ENCODE assay signal across 15 cellular contexts in genomic region chr1:184422490-184423233, GRCh38. TPM values are rescaled to one million over a fixed set of nuclear protein-coding genes. Genes with fewer than 3 reads are reported as not detected.
DNase-seq lines count a peak whose midpoint lies in the region; ATAC-seq and TF ChIP-seq lines count a peak whose summit lies in the region.
"Had no signal": no experiment of that assay in that cellular context is flagged by ENCODE, and none has a peak within 500 bp of the region (broad histone marks: within the 10 kb centered on the region; RNA-seq: fewer than 3 reads in every experiment).

No MANE protein-coding gene starts in this region.

- H3K27ac ChIP-seq in RWPE2 (ENCODE audit: poor library complexity, severe bottlenecking), result peak overlapping the region; percentile 85
- H3K27ac ChIP-seq in psoas muscle, result peak overlapping the region; percentile 10
- H3K27ac ChIP-seq: BLaER1, RWPE1, SJSA1 had no signal

- peaks cover 3% of the 10 kb centered on the region for H3K27me3 Mint-ChIP-seq in activated CD8-positive, alpha-beta T cell treated with anti-CD3 and anti-CD28 coated beads for 36 hours

- H3K4me3 Mint-ChIP-seq in activated CD8-positive, alpha-beta T cell treated with anti-CD3 and anti-CD28 coated beads for 36 hours, result no peak overlapping the region

- TF ChIP-seq CTCF in RWPE2 (IDR thresholded peaks at IDR 0.05; ENCODE audit: poor library complexity, severe bottlenecking) (no peak), psoas muscle (IDR thresholded peaks at IDR 0.05) (no peak)
- no peak for TF ChIP-seq CTCF in activated CD8-positive, alpha-beta T cell treated with anti-CD3 and anti-CD28 coated beads for 36 hours (IDR thresholded peaks at IDR 0.05)

- DNase-seq in H4 (ENCODE audit: low spot score) (peak; percentile 29), RWPE2 (ENCODE audit: low spot score) (no peak), iris pigment epithelial cell (ENCODE audit: low read depth) (peak; percentile 31), psoas muscle (no peak), globus pallidus (ENCODE audit: low spot score) (no peak)
- DNase-seq in stimulated activated naive CD4-positive, alpha-beta T cell treated with Interleukin-2 at 50 U/mL for 16 hours (lab: John Stamatoyannopoulos, UW), result no peak
- no peak for DNase-seq in activated CD8-positive, alpha-beta T cell treated with anti-CD3 and anti-CD28 coated beads for 36 hours
- DNase-seq: Karpas-422, NCI-H1417 treated with DMSO at 0.1 percent for 48 hours, NCI-H524 treated with DMSO at 0.1 percent for 48 hours, SW 1271 had no signal

- no peak overlapping the region for H3K4me3 ChIP-seq in RWPE2 (ENCODE audit: severe bottlenecking)
- H3K4me3 ChIP-seq in psoas muscle, result no peak overlapping the region
- H3K4me3 ChIP-seq: BLaER1, SJSA1 had no signal

- POLR2A ChIA-PET in activated CD8-positive, alpha-beta T cell treated with anti-CD3 and anti-CD28 coated beads for 36 hours (lab: Charles Lee), result no interaction called here

- H3K9me3 Mint-ChIP-seq in activated CD8-positive, alpha-beta T cell treated with anti-CD3 and anti-CD28 coated beads for 36 hours, result no peaks in the 10 kb centered on the region

- ATAC-seq in RWPE2 (ENCODE audit: low read depth) (no peak), psoas muscle (no peak), HG03159 (IDR thresholded peaks at IDR 0.05; ENCODE audit: unreplicated experiment) (no peak)
- ATAC-seq in activated CD8-positive, alpha-beta T cell treated with anti-CD3 and anti-CD28 coated beads for 36 hours, result no peak

- no peak overlapping the region for H3K27ac Mint-ChIP-seq in activated CD8-positive, alpha-beta T cell treated with anti-CD3 and anti-CD28 coated beads for 36 hours

- no peaks in the 10 kb centered on the region for H3K4me1 Mint-ChIP-seq in activated CD8-positive, alpha-beta T cell treated with anti-CD3 and anti-CD28 coated beads for 36 hours (ENCODE audit: low read depth)

- peaks cover 46% of the 10 kb centered on the region for H3K4me1 ChIP-seq in RWPE2 (ENCODE audit: insufficient read depth, poor library complexity, severe bottlenecking)
- H3K4me1 ChIP-seq in psoas muscle, result peaks cover 82% of the 10 kb centered on the region

- H3K27me3 ChIP-seq in RWPE2 (ENCODE audit: insufficient read depth, poor library complexity, severe bottlenecking) (no peaks in the 10 kb centered on the region), psoas muscle (ENCODE audit: insufficient read depth in 3 of 3, low read length in 2 of 3) (no peaks in the 10 kb centered on the region)
- H3K27me3 ChIP-seq: BLaER1, SJSA1 had no signal

- H3K36me3 Mint-ChIP-seq in activated CD8-positive, alpha-beta T cell treated with anti-CD3 and anti-CD28 coated beads for 36 hours (ENCODE audit: low read depth), result no peaks in the 10 kb centered on the region

- H3K36me3 ChIP-seq in RWPE2 (ENCODE audit: low read depth) (no peaks in the 10 kb centered on the region), psoas muscle (ENCODE audit: insufficient read depth in 1 of 2, low read depth in 1 of 2) (no peaks in the 10 kb centered on the region)
- H3K36me3 ChIP-seq: BLaER1, SJSA1 had no signal

- CTCF ChIA-PET in activated CD8-positive, alpha-beta T cell treated with anti-CD3 and anti-CD28 coated beads for 36 hours (lab: Charles Lee), result interaction anchor here (1.6 kb wide), 1 partner anchor 12 kb away, joined by 5 read pairs; no protein-coding TSS in a partner anchor

- WGBS in psoas muscle, 3 donors, result 69 to 76% (median 73%) methylated on average over 9 of the region's 9 CpGs

- no peaks in the 10 kb centered on the region for H3K9me3 ChIP-seq in RWPE2 (ENCODE audit: severe bottlenecking)
- H3K9me3 ChIP-seq in psoas muscle, result no peaks in the 10 kb centered on the region
- H3K9me3 ChIP-seq: BLaER1, SJSA1 had no signal

- intact Hi-C loops in psoas muscle (cut with DNase I), result no loop called here
- intact Hi-C loops in activated CD8-positive, alpha-beta T cell treated with anti-CD3 and anti-CD28 coated beads for 36 hours (cut with micrococcal nuclease), result no loop called here

RNA-seq across cellular contexts. Expression of gene C1orf21, which starts 35.8 kb away (rescaled TPM):
- total RNA-seq in H4 (2014; rRNA removed; shearing (Covaris generic)), result 24.0 and 28.1 TPM in 2 replicates
- 100 to 1,000 TPM; 103 to 184 (median 149) TPM for total RNA-seq in psoas muscle
- polyA plus RNA-seq in psoas muscle, result 100 to 1,000 TPM in 2 of 3 donors, 10 to 100 TPM in 1; 55.5 to 216 (median 185) TPM
- 1 to 10 TPM; 3.8 to 4.6 TPM for total RNA-seq in activated CD8-positive, alpha-beta T cell treated with anti-CD3 and anti-CD28 coated beads for 36 hours

Comparison
In these comparisons a context has a peak if more than half of its experiments do, and no peak if none do; other contexts are left out.
1. DNase-seq: peak in H4 (single experiment) and iris pigment epithelial cell (single experiment); none in RWPE2 (single experiment), psoas muscle (0 of 2), stimulated activated naive CD4-positive, alpha-beta T cell treated with Interleukin-2 at 50 U/mL for 16 hours (single experiment), activated CD8-positive, alpha-beta T cell treated with anti-CD3 and anti-CD28 coated beads for 36 hours (single experiment) and globus pallidus (single experiment).